In the genomic region with DNA sequence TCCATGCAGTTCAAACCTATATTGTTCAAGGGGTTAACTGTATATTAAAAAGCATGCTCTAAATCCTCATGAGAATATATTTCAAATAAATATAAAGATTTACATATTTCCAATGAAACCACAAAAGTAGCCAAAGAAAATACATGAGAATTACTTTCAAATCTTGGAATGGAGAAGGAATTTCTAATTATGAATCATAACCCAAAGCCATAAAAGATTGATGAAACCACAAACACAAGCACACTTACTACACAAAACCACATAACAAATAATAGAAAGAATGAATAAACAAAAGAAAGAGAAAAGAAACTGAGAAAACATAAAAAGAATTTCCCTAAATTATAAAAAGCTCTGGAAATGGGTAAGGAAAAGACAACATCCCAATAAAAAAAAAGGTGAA, we compare ENCODE assay signal across 1 cellular context.
TF ChIP-seq lines count a peak whose summit lies in the region.

No MANE protein-coding gene starts in this region.

TF ChIP-seq in HEK293, 187 proteins besides CTCF, POLR2A, EP300 and RAD21 (continued from another document):
- TF ChIP-seq, protein P1, sequence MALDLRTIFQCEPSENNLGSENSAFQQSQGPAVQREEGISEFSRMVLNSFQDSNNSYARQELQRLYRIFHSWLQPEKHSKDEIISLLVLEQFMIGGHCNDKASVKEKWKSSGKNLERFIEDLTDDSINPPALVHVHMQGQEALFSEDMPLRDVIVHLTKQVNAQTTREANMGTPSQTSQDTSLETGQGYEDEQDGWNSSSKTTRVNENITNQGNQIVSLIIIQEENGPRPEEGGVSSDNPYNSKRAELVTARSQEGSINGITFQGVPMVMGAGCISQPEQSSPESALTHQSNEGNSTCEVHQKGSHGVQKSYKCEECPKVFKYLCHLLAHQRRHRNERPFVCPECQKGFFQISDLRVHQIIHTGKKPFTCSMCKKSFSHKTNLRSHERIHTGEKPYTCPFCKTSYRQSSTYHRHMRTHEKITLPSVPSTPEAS (tag by site-specific recombination; IDR thresholded peaks at IDR 0.05) = no peak
- 0 out of 2 replicates have a peak, but pooled peaks have one; percentile 22 for TF ChIP-seq ZNF501 (tag by site-specific recombination; IDR thresholded peaks at IDR 0.05)
- TF ChIP-seq ZNF239 (tag by site-specific recombination; IDR thresholded peaks at IDR 0.05) = no peak
- TF ChIP-seq ZNF398 (tag by site-specific recombination; IDR thresholded peaks at IDR 0.05) = no peak
